15 cellular contexts compared by ENCODE assay signal in genomic region chr3:140572334-140572733, GRCh38.
A peak's percentile ranks its signal among the peaks of the same experiment; 100 is the strongest.
DNase-seq lines count a peak whose midpoint lies in the region; ATAC-seq, FAIRE-seq and TF ChIP-seq lines count a peak whose summit lies in the region.
"Had no signal": no experiment of that assay in that cellular context is flagged by ENCODE, and none has a peak within 500 bp of the region (broad histone marks: within the 10 kb centered on the region; RNA-seq: fewer than 3 reads in every experiment).

No MANE protein-coding gene starts in this region.

- H4K5ac ChIP-seq in H1 (ENCODE audit: insufficient read length, low read depth, low read length): no peak overlapping the region

- H3K4ac ChIP-seq in H1 (replicated peaks; ENCODE audit: insufficient read length, low read depth, low read length): no peak overlapping the region

- no peak overlapping the region for H3K56ac ChIP-seq in H1 (replicated peaks; ENCODE audit: insufficient read length, low read depth, low read length)

- no peak overlapping the region for H4K91ac ChIP-seq in H1 (replicated peaks; ENCODE audit: insufficient read length, low read length)

- no peak overlapping the region for H4K8ac ChIP-seq in H1 (ENCODE audit: extremely low read depth, insufficient read depth, low read length)

- peak; percentile 36 to 53; a peak in 3 of 4 replicates for TF ChIP-seq RAD21 in H1 (IDR thresholded peaks at IDR 0.05 in 1 of 2, conservative IDR thresholded peaks at IDR 0.05 in 1 of 2; ENCODE audit: low read depth in 2 of 2, low read length in 2 of 2)

- H2BK120ac ChIP-seq in H1 (replicated peaks; ENCODE audit: low read depth, low read length): no peak overlapping the region

- 90% methylated on average over 1 of the region's 1 CpG for whole genome bisulfite sequencing in right cardiac atrium
- 94% methylated on average over 1 of the region's 1 CpG; no CpG with 5 or more reads in 1 of the 2 experiments for WGBS in H1 (ENCODE audit: extremely low coverage in 1 of 2, insufficient coverage in 1 of 2, insufficient read length in 1 of 2, insufficient replicate concordance in 2 of 2, low coverage in 1 of 2, low lambda C conversion rate in 2 of 2, missing lambda C conversion rate in 1 of 2), 2 experiments

- TF ChIP-seq EP300 in H1 (IDR thresholded peaks at IDR 0.05; ENCODE audit: borderline replicate concordance in 1 of 2, low read depth in 2 of 2, low read length in 2 of 2): no peak

- H3K23me2 ChIP-seq in H1 (ENCODE audit: low read depth, low read length): peaks cover 2% of the 10 kb centered on the region; the same call in 1 of the 2 replicates

- H3K79me1 ChIP-seq in H1 (ENCODE audit: low read depth, low read length): no peaks in the 10 kb centered on the region

- H3K4me1 ChIP-seq in right cardiac atrium (ENCODE audit: control insufficient read depth, insufficient read depth, low read length): peaks cover 11% of the 10 kb centered on the region
- H3K4me1 ChIP-seq in OCI-LY7 (ENCODE audit: insufficient read depth, low read length, poor library complexity, severe bottlenecking): peaks cover 4% of the 10 kb centered on the region
- H3K4me1 ChIP-seq in H1 (replicated peaks in 1 of 4; ENCODE audit: control insufficient read depth in 3 of 4, insufficient read depth in 4 of 4, low read length in 3 of 4): no peaks in the 10 kb centered on the region
- H3K4me1 ChIP-seq: A549, BE2C had no signal

- no peak overlapping the region for H2BK15ac ChIP-seq in H1 (ENCODE audit: low read length)

- no peak overlapping the region for H3K23ac ChIP-seq in H1 (ENCODE audit: insufficient read length)

- no TSS peak for BruUV-seq in OCI-LY7 (replicated peaks; lab: Mats Ljungman, UMichigan)

- FAIRE-seq in H1 (lab: Jason Lieb, UNC): no peak
- FAIRE-seq: A549, G401.6, GM12891 had no signal

- H3K79me2 ChIP-seq in OCI-LY7 (ENCODE audit: insufficient read depth, low read depth, low read length) (no peaks in the 10 kb centered on the region), H1 (ENCODE audit: control insufficient read depth in 1 of 2, insufficient read depth in 2 of 2, low read length in 2 of 2) (no peaks in the 10 kb centered on the region)

- POLR2A ChIA-PET in OCI-LY7 (lab: Charles Lee): no interaction called here
- POLR2A ChIA-PET in H1 (lab: Charles Lee; ENCODE audit: partially characterized antibody): no interaction called here

- H2AK5ac ChIP-seq in H1 (ENCODE audit: low read depth, low read length): no peak overlapping the region

- H3K9ac ChIP-seq in H1 (replicated peaks in 1 of 4; ENCODE audit: extremely low read depth in 1 of 4, low read depth in 3 of 4, low read length in 3 of 4): no peak overlapping the region

- no peak overlapping the region for H3K4me2 ChIP-seq in OCI-LY7 (ENCODE audit: low read length)
- no peak overlapping the region for H3K4me2 ChIP-seq in H1 (ENCODE audit: insufficient read depth in 1 of 2, low read depth in 2 of 2, low read length in 2 of 2)
- H3K4me2 ChIP-seq: A549 had no signal

- no peak for TF ChIP-seq POLR2A in H1 (IDR thresholded peaks at IDR 0.05; ENCODE audit: control extremely low read depth in 1 of 2, low read depth in 2 of 2, low read length in 2 of 2)

- H2BK5ac ChIP-seq in H1 (ENCODE audit: low read depth, low read length): no peak overlapping the region

- H3K36me3 ChIP-seq in OCI-LY7 (ENCODE audit: insufficient read depth, low read length) (no peaks in the 10 kb centered on the region), H1 (ENCODE audit: control insufficient read depth in 2 of 4, insufficient read depth in 4 of 4, low read length in 3 of 4) (no peaks in the 10 kb centered on the region; a peak in 2 of 8 replicates)
- H3K36me3 ChIP-seq: BE2C had no signal

- H3K27ac ChIP-seq in right cardiac atrium (ENCODE audit: low read length) (peak overlapping the region; percentile 24), OCI-LY7 (ENCODE audit: low read depth, low read length, poor library complexity, severe bottlenecking) (no peak overlapping the region), H1 (ENCODE audit: low read depth, low read length) (no peak overlapping the region), dorsolateral prefrontal cortex (no peak overlapping the region)
- H3K27ac ChIP-seq: A549, C4-2B had no signal

- H3K9me3 ChIP-seq in right cardiac atrium (ENCODE audit: control insufficient read depth, low read length) (no peaks in the 10 kb centered on the region), OCI-LY7 (ENCODE audit: low read length) (no peaks in the 10 kb centered on the region), H1 (ENCODE audit: insufficient read depth in 2 of 2, low read depth in 1 of 2, low read length in 1 of 2) (no peaks in the 10 kb centered on the region)
- H3K9me3 ChIP-seq: A549, BE2C had no signal

- H2AFZ ChIP-seq in OCI-LY7 (ENCODE audit: low read length) (no peak overlapping the region), H1 (ENCODE audit: low read length) (no peak overlapping the region)

- DNase-seq in right cardiac atrium (no peak), Right ventricle myocardium inferior (ENCODE audit: missing footprints) (no peak), OCI-LY7 (ENCODE audit: low spot score) (peak; percentile 7), H1 (ENCODE audit: low read depth in 1 of 2, low spot score in 2 of 2) (no peak), dorsolateral prefrontal cortex (no peak), NK-92 (lab: John Stamatoyannopoulos, UW; ENCODE audit: unreplicated experiment) (no peak)
- DNase-seq: BE2C; CD4-positive, alpha-beta memory T cell; DMS79; IMR-90 had no signal

- H2BK20ac ChIP-seq in H1 (ENCODE audit: low read length): no peak overlapping the region

- H3K9me2 ChIP-seq in OCI-LY7 (ENCODE audit: insufficient read depth, low read length): no peaks in the 10 kb centered on the region

- no peak overlapping the region for H2BK12ac ChIP-seq in H1 (ENCODE audit: low read depth, low read length)

- no peaks in the 10 kb centered on the region for H3K27me3 ChIP-seq in right cardiac atrium (ENCODE audit: control insufficient read depth, insufficient read depth)
- no peaks in the 10 kb centered on the region for H3K27me3 ChIP-seq in H1 (replicated peaks in 1 of 4; ENCODE audit: control insufficient read depth in 3 of 4, extremely low read depth in 1 of 4, insufficient read depth in 3 of 4, low read length in 3 of 4)
- H3K27me3 ChIP-seq in dorsolateral prefrontal cortex: no peaks in the 10 kb centered on the region
- H3K27me3 ChIP-seq: BE2C had no signal

- intact Hi-C loops in right cardiac atrium (cut with DNase I) (no loop called here), Right ventricle myocardium inferior (cut with DNase I) (no loop called here), OCI-LY7 (cut with micrococcal nuclease; ENCODE audit: unreplicated experiment) (no loop called here), dorsolateral prefrontal cortex (cut with DNase I) (no loop called here)

- H3K4me3 ChIP-seq in right cardiac atrium (ENCODE audit: low read length) (no peak overlapping the region), OCI-LY7 (ENCODE audit: low read depth, low read length, poor library complexity, severe bottlenecking) (no peak overlapping the region), H1 (ENCODE audit: extremely low read depth in 1 of 4, insufficient read depth in 2 of 4, low read depth in 3 of 4, low read length in 4 of 4) (no peak overlapping the region), dorsolateral prefrontal cortex (no peak overlapping the region)
- H3K4me3 ChIP-seq: A549 had no signal

- H4K20me1 ChIP-seq in OCI-LY7 (ENCODE audit: insufficient read depth, low read length): no peaks in the 10 kb centered on the region
- H4K20me1 ChIP-seq in H1 (replicated peaks in 1 of 2; ENCODE audit: control insufficient read depth in 1 of 2, insufficient read depth in 2 of 2, low read length in 2 of 2): no peaks in the 10 kb centered on the region

- no peak for TF ChIP-seq CTCF in OCI-LY7 (conservative IDR thresholded peaks at IDR 0.05; ENCODE audit: low read length)
- TF ChIP-seq CTCF in H1 (IDR thresholded peaks at IDR 0.05; ENCODE audit: control extremely low read depth in 1 of 3, insufficient read depth in 1 of 3, low read depth in 1 of 3, low read length in 3 of 3): peak in 2 of 3 experiments; percentile 1 to 6; a peak in 2 of 4 replicates
- no peak for TF ChIP-seq CTCF in dorsolateral prefrontal cortex (IDR thresholded peaks at IDR 0.05 in 54 of 56, conservative IDR thresholded peaks at IDR 0.05 in 2 of 56; ENCODE audit: low read depth in 1 of 56, partially characterized antibody in 56 of 56)

- H3K18ac ChIP-seq in H1 (ENCODE audit: extremely low read depth, low read length): no peak overlapping the region

- CTCF ChIA-PET in OCI-LY7 (lab: Charles Lee; ENCODE audit: unreplicated experiment): interaction anchor here (0.6 kb wide), 1 partner anchor 1144 kb away, joined by 3 read pairs; no protein-coding TSS in a partner anchor
- CTCF ChIA-PET in H1 (lab: Charles Lee; ENCODE audit: partially characterized antibody): interaction anchor here (0.5 to 1.1 kb wide), 9 partner anchors 9 to 519 kb away, joined by 3 to 5 read pairs (median 4); no protein-coding TSS in a partner anchor

- ATAC-seq in right cardiac atrium (no peak), Right ventricle myocardium inferior (no peak), GM21381 (IDR thresholded peaks at IDR 0.05; ENCODE audit: unreplicated experiment) (no peak)
- ATAC-seq: A549 had no signal

- no peak overlapping the region for H3K14ac ChIP-seq in H1 (ENCODE audit: insufficient read length)

TF ChIP-seq in H1, 55 proteins besides CTCF, POLR2A, EP300 and RAD21:
- no peak for TF ChIP-seq SIN3A (conservative IDR thresholded peaks at IDR 0.05 in 1 of 2, IDR thresholded peaks at IDR 0.05 in 1 of 2; ENCODE audit: low read depth in 1 of 2, low read length in 2 of 2)
- TF ChIP-seq SP2 (IDR thresholded peaks at IDR 0.05; ENCODE audit: low read length): no peak
- no peak for TF ChIP-seq USF2 (IDR thresholded peaks at IDR 0.05; ENCODE audit: low read length)

Comparison
In these comparisons a context has a peak if more than half of its experiments do, and no peak if none do; other contexts are left out.
1. CTCF ChIP-seq: peak in H1 (2 of 3); none in OCI-LY7 (single experiment) and dorsolateral prefrontal cortex (0 of 56).